13 cellular contexts compared by ENCODE assay signal in genomic region chr17:81231121-81231645, GRCh38.
"Had no signal": no experiment of that assay in that cellular context is flagged by ENCODE, and none has a peak within 500 bp of the region (broad histone marks: within the 10 kb centered on the region; RNA-seq: fewer than 3 reads in every experiment).

No MANE protein-coding gene starts in this region.

- H3K4me1 ChIP-seq: thyroid gland, uterus had no signal

- H3K36me3 ChIP-seq: uterus had no signal

- H3K27me3 Mint-ChIP-seq: activated CD4-positive, alpha-beta T cell treated with anti-CD3 and anti-CD28 coated beads, Interleukin-2, amount 10 ng/mL, durations not matched to agents 7 days and 5 days; activated naive CD8-positive, alpha-beta T cell treated with anti-CD3 and anti-CD28 coated beads, Interleukin-2, amount 50 U/mL, for 24 hours had no signal

- DNase-seq: activated CD4-positive, alpha-beta T cell treated with anti-CD3 and anti-CD28 coated beads, Interleukin-2, amount 10 ng/mL, durations not matched to agents 7 days and 5 days; activated CD4-positive, CD25-positive, alpha-beta regulatory T cell; activated effector memory CD4-positive, alpha-beta T cell treated with anti-CD3 and anti-CD28 coated beads, Interleukin-2, amount 50 U/mL, for 16 hours; activated naive CD8-positive, alpha-beta T cell treated with anti-CD3 and anti-CD28 coated beads, Interleukin-2, amount 50 U/mL, for 24 hours; activated T-cell treated with anti-CD3 and anti-CD28 coated beads, Interleukin-2, amount 50 U/mL, for 1 hour; midbrain; small intestine; T-helper 2 cell; thyroid gland; uterus had no signal

- H2AFZ ChIP-seq: hepatocyte had no signal

- ATAC-seq: activated naive CD8-positive, alpha-beta T cell treated with anti-CD3 and anti-CD28 coated beads, Interleukin-2, amount 50 U/mL, for 24 hours had no signal

- H3K79me2 ChIP-seq: hepatocyte had no signal

- H3K4me3 ChIP-seq: cardiac muscle cell, hepatocyte, thyroid gland, uterus had no signal

- H3K9me3 ChIP-seq: neutrophil, thyroid gland, uterus had no signal

- H3K4me2 ChIP-seq: hepatocyte had no signal

- H3K4me3 Mint-ChIP-seq: activated CD4-positive, alpha-beta T cell treated with anti-CD3 and anti-CD28 coated beads, Interleukin-2, amount 10 ng/mL, durations not matched to agents 7 days and 5 days; activated naive CD8-positive, alpha-beta T cell treated with anti-CD3 and anti-CD28 coated beads, Interleukin-2, amount 50 U/mL, for 24 hours had no signal

- H3K27ac Mint-ChIP-seq: activated CD4-positive, alpha-beta T cell treated with anti-CD3 and anti-CD28 coated beads, Interleukin-2, amount 10 ng/mL, durations not matched to agents 7 days and 5 days; activated naive CD8-positive, alpha-beta T cell treated with anti-CD3 and anti-CD28 coated beads, Interleukin-2, amount 50 U/mL, for 24 hours had no signal

- H3K27me3 ChIP-seq: cardiac muscle cell, hepatocyte, neutrophil, thyroid gland, uterus had no signal

- H3K27ac ChIP-seq: cardiac muscle cell, hepatocyte, neutrophil, thyroid gland, uterus had no signal

- H3K9me3 Mint-ChIP-seq: activated naive CD8-positive, alpha-beta T cell treated with anti-CD3 and anti-CD28 coated beads, Interleukin-2, amount 50 U/mL, for 24 hours had no signal
